8 cellular contexts compared by ENCODE assay signal in the genomic region with DNA sequence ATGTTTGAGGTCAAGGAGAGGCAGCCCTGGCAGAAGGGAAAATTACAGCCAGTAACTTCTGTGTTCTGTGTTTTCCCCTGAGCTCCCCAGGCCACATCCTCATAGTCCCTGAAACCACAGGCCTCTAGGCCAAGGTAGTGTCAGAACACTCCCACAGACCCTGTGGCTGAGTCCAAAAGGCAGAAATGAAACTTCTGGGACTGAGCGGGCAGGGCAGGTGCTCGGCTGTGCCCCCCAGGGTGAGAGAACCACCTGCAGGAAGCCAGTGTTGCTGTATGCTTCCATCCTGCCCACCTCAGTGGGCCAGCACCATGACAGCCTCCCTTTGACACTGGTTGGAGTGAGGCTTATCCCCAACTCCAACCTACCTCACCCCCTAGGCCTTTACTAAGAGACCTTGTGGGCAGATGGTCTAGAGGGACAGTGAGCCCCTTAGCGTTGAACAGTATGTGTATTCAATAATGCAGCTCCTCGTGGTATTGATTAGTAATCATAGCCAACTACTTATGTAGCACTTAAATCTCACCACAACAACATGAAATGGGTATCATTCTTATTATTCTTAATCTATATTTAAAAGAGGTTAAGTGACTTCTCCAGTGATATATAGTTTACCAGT. TPM values are rescaled to one million over a fixed set of nuclear protein-coding genes. Genes with fewer than 3 reads are reported as not detected.
DNase-seq lines count a peak whose midpoint lies in the region; ATAC-seq, FAIRE-seq and TF ChIP-seq lines count a peak whose summit lies in the region.

No MANE protein-coding gene starts in this region.

- intact Hi-C loops in activated T-helper 2 cell treated with anti-CD3 and anti-CD28 coated beads, Interferon-gamma antibody, Interleukin-2, Interleukin-4, amounts not matched to agents 10 μg/mL and 5 μg/mL and 100 μg/mL, durations not matched to agents 14 hours and 24 hours and 36 hours (cut with micrococcal nuclease) = no loop called here

- FAIRE-seq in urothelium cell line (lab: Jason Lieb, UNC) = no peak

- no peaks in the 10 kb centered on the region for H3K27me3 Mint-ChIP-seq in immature natural killer cell (ENCODE audit: low read depth in 3 of 3)
- H3K27me3 Mint-ChIP-seq in activated T-helper 2 cell treated with anti-CD3 and anti-CD28 coated beads, Interferon-gamma antibody, Interleukin-2, Interleukin-4, amounts not matched to agents 10 μg/mL and 5 μg/mL and 100 μg/mL, durations not matched to agents 14 hours and 24 hours and 36 hours (ENCODE audit: low read depth) = no peaks in the 10 kb centered on the region

- no peak overlapping the region for H3K27ac ChIP-seq in coronary artery

- peak overlapping the region; percentile 31 to 73 (median 60) for H3K27ac Mint-ChIP-seq in immature natural killer cell
- no peak overlapping the region for H3K27ac Mint-ChIP-seq in activated T-helper 2 cell treated with anti-CD3 and anti-CD28 coated beads, Interferon-gamma antibody, Interleukin-2, Interleukin-4, amounts not matched to agents 10 μg/mL and 5 μg/mL and 100 μg/mL, durations not matched to agents 14 hours and 24 hours and 36 hours

- H3K4me1 Mint-ChIP-seq in immature natural killer cell = peaks cover 78 to 97% of the 10 kb centered on the region in 2 donors
- peaks cover 17% of the 10 kb centered on the region for H3K4me1 Mint-ChIP-seq in activated T-helper 2 cell treated with anti-CD3 and anti-CD28 coated beads, Interferon-gamma antibody, Interleukin-2, Interleukin-4, amounts not matched to agents 10 μg/mL and 5 μg/mL and 100 μg/mL, durations not matched to agents 14 hours and 24 hours and 36 hours (ENCODE audit: low read depth)

- ATAC-seq in GM18511 (IDR thresholded peaks at IDR 0.05; ENCODE audit: unreplicated experiment) (peak; percentile 91), GM21526 (IDR thresholded peaks at IDR 0.05; ENCODE audit: low FRiP score, unreplicated experiment) (peak; percentile 89), HG03575 (IDR thresholded peaks at IDR 0.05; ENCODE audit: extremely low read depth, insufficient number of reproducible peaks, low FRiP score, unreplicated experiment) (peak; percentile 89)

- H3K9me3 Mint-ChIP-seq in immature natural killer cell = no peaks in the 10 kb centered on the region
- peaks cover 29% of the 10 kb centered on the region for H3K9me3 Mint-ChIP-seq in activated T-helper 2 cell treated with anti-CD3 and anti-CD28 coated beads, Interferon-gamma antibody, Interleukin-2, Interleukin-4, amounts not matched to agents 10 μg/mL and 5 μg/mL and 100 μg/mL, durations not matched to agents 14 hours and 24 hours and 36 hours

- H3K4me3 ChIP-seq in coronary artery = no peak overlapping the region

- no peak for DNase-seq in immature natural killer cell
- no peak for DNase-seq in DMS 273 treated with DMSO at 0.1 percent for 48 hours (lab: John Stamatoyannopoulos, UW)
- DNase-seq in urothelium cell line (ENCODE audit: low spot score) = no peak
- DNase-seq in activated T-helper 2 cell treated with anti-CD3 and anti-CD28 coated beads, Interferon-gamma antibody, Interleukin-2, Interleukin-4, amounts not matched to agents 10 μg/mL and 5 μg/mL and 100 μg/mL, durations not matched to agents 14 hours and 24 hours and 36 hours (ENCODE audit: low spot score) = no peak
- no peak for DNase-seq in coronary artery (ENCODE audit: low spot score)

- no peak for TF ChIP-seq CTCF in coronary artery (IDR thresholded peaks at IDR 0.05)

- H3K4me3 Mint-ChIP-seq in immature natural killer cell = no peak overlapping the region
- no peak overlapping the region for H3K4me3 Mint-ChIP-seq in activated T-helper 2 cell treated with anti-CD3 and anti-CD28 coated beads, Interferon-gamma antibody, Interleukin-2, Interleukin-4, amounts not matched to agents 10 μg/mL and 5 μg/mL and 100 μg/mL, durations not matched to agents 14 hours and 24 hours and 36 hours (ENCODE audit: low read depth)

- H3K36me3 Mint-ChIP-seq in immature natural killer cell = peaks cover 14 to 59% (median 40%) of the 10 kb centered on the region in 3 donors
- peaks cover 97% of the 10 kb centered on the region for H3K36me3 Mint-ChIP-seq in activated T-helper 2 cell treated with anti-CD3 and anti-CD28 coated beads, Interferon-gamma antibody, Interleukin-2, Interleukin-4, amounts not matched to agents 10 μg/mL and 5 μg/mL and 100 μg/mL, durations not matched to agents 14 hours and 24 hours and 36 hours (ENCODE audit: low read depth)

RNA-seq across cellular contexts. Expression of a gene that starts 30.3 kb away (rescaled TPM):
- 10 to 100 TPM; 21.3 to 65.0 (median 30.6) TPM for polyA plus RNA-seq in immature natural killer cell
- 36.6 and 36.7 TPM in 2 replicates for total RNA-seq in activated T-helper 2 cell treated with anti-CD3 and anti-CD28 coated beads, Interferon-gamma antibody, Interleukin-2, Interleukin-4, amounts not matched to agents 10 μg/mL and 5 μg/mL and 100 μg/mL, durations not matched to agents 14 hours and 24 hours and 36 hours
